8 cellular contexts compared by ENCODE assay signal in genomic region chr17:73657473-73658116, GRCh38. TPM values are rescaled to one million over a fixed set of nuclear protein-coding genes. Genes with fewer than 3 reads are reported as not detected.
DNase-seq lines count a peak whose midpoint lies in the region; ATAC-seq and TF ChIP-seq lines count a peak whose summit lies in the region.

No MANE protein-coding gene starts in this region.

- TF ChIP-seq CTCF in OCI-LY1 (IDR thresholded peaks at IDR 0.05; ENCODE audit: low read length), result peak; percentile 45
- peak; percentile 92 for TF ChIP-seq CTCF in endodermal cell (conservative IDR thresholded peaks at IDR 0.05)
- peak; percentile 77 for TF ChIP-seq CTCF in neural progenitor cell (IDR thresholded peaks at IDR 0.05)

- DNase-seq in AG08395 (ENCODE audit: low spot score) (peak; percentile 48), H7 (peak; percentile 74), endodermal cell (peak; percentile 98), neural progenitor cell (ENCODE audit: low spot score) (peak; percentile 84), T-helper 9 cell (no peak), NCI-H1048 (lab: John Stamatoyannopoulos, UW) (no peak)

- H4K20me1 ChIP-seq in OCI-LY1 (ENCODE audit: insufficient read depth, low read length) (no peaks in the 10 kb centered on the region), neural progenitor cell (ENCODE audit: low read depth) (no peaks in the 10 kb centered on the region)

- no peaks in the 10 kb centered on the region for H3K27me3 ChIP-seq in H7 (ENCODE audit: control insufficient read depth, insufficient read depth, low read length)
- no peaks in the 10 kb centered on the region; the same call in 1 of the 2 replicates for H3K27me3 ChIP-seq in OCI-LY1 (ENCODE audit: insufficient read depth, low read length)
- no peaks in the 10 kb centered on the region for H3K27me3 ChIP-seq in endodermal cell (ENCODE audit: control insufficient read depth, insufficient read depth, low read length, poor library complexity, severe bottlenecking)
- peaks cover 4% of the 10 kb centered on the region for H3K27me3 ChIP-seq in neural progenitor cell

- H3K9me2 ChIP-seq in OCI-LY1 (ENCODE audit: low read depth, low read length), result no peaks in the 10 kb centered on the region

- H3K36me3 Mint-ChIP-seq in endodermal cell (ENCODE audit: low read depth) (no peaks in the 10 kb centered on the region), neural progenitor cell (peaks cover 7% of the 10 kb centered on the region)

- ATAC-seq in GM19463 (IDR thresholded peaks at IDR 0.05; ENCODE audit: unreplicated experiment), result no peak

- H3K36me3 ChIP-seq in H7 (replicated peaks; ENCODE audit: control insufficient read depth, insufficient read depth, low read length), result no peaks in the 10 kb centered on the region
- H3K36me3 ChIP-seq in OCI-LY1 (ENCODE audit: insufficient read depth, low read length), result no peaks in the 10 kb centered on the region; the same call in 1 of the 2 replicates
- H3K36me3 ChIP-seq in endodermal cell (ENCODE audit: control insufficient read depth, insufficient read depth, low read length), result no peaks in the 10 kb centered on the region
- H3K36me3 ChIP-seq in neural progenitor cell, result no peaks in the 10 kb centered on the region

- H3K79me2 ChIP-seq in OCI-LY1 (ENCODE audit: insufficient read depth, low read length) (no peaks in the 10 kb centered on the region), neural progenitor cell (ENCODE audit: low read depth) (no peaks in the 10 kb centered on the region)

- H3K4me3 ChIP-seq in H7 (ENCODE audit: insufficient read depth, low read depth, low read length) (no peak overlapping the region), OCI-LY1 (ENCODE audit: low read depth, low read length, poor library complexity, severe bottlenecking) (no peak overlapping the region), endodermal cell (ENCODE audit: low read length) (no peak overlapping the region), neural progenitor cell (no peak overlapping the region)

- H2AFZ ChIP-seq in OCI-LY1 (ENCODE audit: low read length) (no peak overlapping the region), neural progenitor cell (replicated peaks) (no peak overlapping the region)

- H3K9ac ChIP-seq in OCI-LY1 (ENCODE audit: low read length) (no peak overlapping the region), endodermal cell (ENCODE audit: extremely low read depth, low read length, poor library complexity, severe bottlenecking) (no peak overlapping the region), neural progenitor cell (no peak overlapping the region)

- H3F3A ChIP-seq in OCI-LY1 (ENCODE audit: insufficient read depth, low read length) (no peaks in the 10 kb centered on the region), neural progenitor cell (ENCODE audit: low read depth) (peaks cover 12% of the 10 kb centered on the region)

- H3K9me3 ChIP-seq in OCI-LY1 (ENCODE audit: low read length) (peaks cover 4% of the 10 kb centered on the region; the same call in 1 of the 2 replicates), endodermal cell (ENCODE audit: control insufficient read depth, low read length) (peaks cover 9% of the 10 kb centered on the region), neural progenitor cell (ENCODE audit: low read depth) (no peaks in the 10 kb centered on the region)

- H3K27me3 Mint-ChIP-seq in endodermal cell (ENCODE audit: insufficient read depth) (peaks cover 36% of the 10 kb centered on the region), neural progenitor cell (ENCODE audit: insufficient read depth, low read depth) (peaks cover 7% of the 10 kb centered on the region)

- H3K4me1 Mint-ChIP-seq in endodermal cell (peaks cover 2% of the 10 kb centered on the region), neural progenitor cell (no peaks in the 10 kb centered on the region)

- 25 to 28% methylated on average over 10 to 11 of the region's 11 CpGs for WGBS in endodermal cell (ENCODE audit: insufficient coverage in 1 of 2, insufficient read length in 1 of 2), 2 experiments

- H3K4me1 ChIP-seq in OCI-LY1 (ENCODE audit: insufficient read depth, low read length, severe bottlenecking) (no peaks in the 10 kb centered on the region), endodermal cell (ENCODE audit: control insufficient read depth, insufficient read depth, low read length) (no peaks in the 10 kb centered on the region), neural progenitor cell (peaks cover 9% of the 10 kb centered on the region)

- H3K9me3 Mint-ChIP-seq in endodermal cell (peaks cover 10% of the 10 kb centered on the region), neural progenitor cell (peaks cover 15% of the 10 kb centered on the region)

- H3K4me2 ChIP-seq in OCI-LY1 (ENCODE audit: low read length), result no peak overlapping the region
- H3K4me2 ChIP-seq in neural progenitor cell, result no peak overlapping the region

- H3K4me3 Mint-ChIP-seq in endodermal cell, result no peak overlapping the region
- no peak overlapping the region for H3K4me3 Mint-ChIP-seq in neural progenitor cell

- H3K27ac Mint-ChIP-seq in endodermal cell, result no peak overlapping the region
- H3K27ac Mint-ChIP-seq in neural progenitor cell, result no peak overlapping the region

- no peak overlapping the region for H3K27ac ChIP-seq in OCI-LY1 (ENCODE audit: low read depth, low read length, poor library complexity, severe bottlenecking)
- H3K27ac ChIP-seq in endodermal cell (ENCODE audit: low read depth, low read length), result no peak overlapping the region
- H3K27ac ChIP-seq in neural progenitor cell, result no peak overlapping the region

RNA-seq across cellular contexts. Expression of gene SDK2, which starts 13.3 kb away (rescaled TPM):
- 12.1 and 14.7 TPM in 2 replicates for total RNA-seq in H7 (2014; rRNA removed; shearing (Covaris generic))
- total RNA-seq in endodermal cell, result 1 to 10 TPM; 5.9 to 7.0 TPM
- 44.6 TPM for polyA plus RNA-seq in endodermal cell (2013, experiment 1 of 2)
- polyA plus RNA-seq in endodermal cell (2013, experiment 2 of 2), result 44.2 TPM
- total RNA-seq in neural progenitor cell (ENCODE audit: low replicate concordance), result 15.3 and 39.9 TPM in 2 replicates

Comparison
In these comparisons a context has a peak if more than half of its experiments do, and no peak if none do; other contexts are left out.
1. DNase-seq: peak in AG08395 (single experiment), H7 (single experiment), endodermal cell (single experiment) and neural progenitor cell (single experiment); none in T-helper 9 cell (single experiment) and NCI-H1048 (single experiment).
2. Peak in every context shown above with its lines, with median percentiles within 50 percentile points of each other: CTCF ChIP-seq.